2 cellular contexts compared by ENCODE assay signal in genomic region chr2:96903318-96903717, GRCh38.
TF ChIP-seq lines count a peak whose summit lies in the region.

No MANE protein-coding gene starts in this region.

TF ChIP-seq in A549, 52 proteins besides CTCF, POLR2A, EP300 and RAD21:
- TF ChIP-seq BHLHE40 (IDR thresholded peaks at IDR 0.05; ENCODE audit: low read depth, low read length): no peak
- TF ChIP-seq KDM1A (IDR thresholded peaks at IDR 0.05; ENCODE audit: low read depth): no peak
- TF ChIP-seq FOXS1 (CRISPR knock-in tag; IDR thresholded peaks at IDR 0.05): no peak
- no peak for TF ChIP-seq RNF2 (IDR thresholded peaks at IDR 0.05; ENCODE audit: borderline replicate concordance, low read depth)
- no peak for TF ChIP-seq NFE2L2 (conservative IDR thresholded peaks at IDR 0.05; ENCODE audit: low read length)
- TF ChIP-seq MAFK (IDR thresholded peaks at IDR 0.05; ENCODE audit: partially characterized antibody): no peak
- no peak for TF ChIP-seq HES2 (IDR thresholded peaks at IDR 0.05)
- TF ChIP-seq CBX2 (IDR thresholded peaks at IDR 0.05; ENCODE audit: borderline replicate concordance, low read depth): no peak
- no peak for TF ChIP-seq ZC3H11A (IDR thresholded peaks at IDR 0.05)

TF ChIP-seq in HEK293, 187 proteins besides CTCF, POLR2A, EP300 and RAD21:
- TF ChIP-seq SP2 (tag by site-specific recombination; IDR thresholded peaks at IDR 0.05): no peak
- no peak for TF ChIP-seq ZNF510 (tag by site-specific recombination; IDR thresholded peaks at IDR 0.05; ENCODE audit: insufficient replicate concordance)
- peak; percentile 70 for TF ChIP-seq ZIC2 (tag by site-specific recombination; IDR thresholded peaks at IDR 0.05)
- no peak for TF ChIP-seq SCRT1 (tag by site-specific recombination; IDR thresholded peaks at IDR 0.05; ENCODE audit: borderline replicate concordance)
